11 cellular contexts compared by ENCODE assay signal in genomic region chr17:41580244-41580575, GRCh38. TPM values are rescaled to one million over a fixed set of nuclear protein-coding genes. Genes with fewer than 3 reads are reported as not detected.
DNase-seq lines count a peak whose midpoint lies in the region; ATAC-seq and TF ChIP-seq lines count a peak whose summit lies in the region.
"Had no signal": no experiment of that assay in that cellular context is flagged by ENCODE, and none has a peak within 500 bp of the region (broad histone marks: within the 10 kb centered on the region; RNA-seq: fewer than 3 reads in every experiment).

No MANE protein-coding gene starts in this region.

- DNase-seq in breast epithelium (ENCODE audit: low spot score in 2 of 2) (no peak), smooth muscle cell (lab: John Stamatoyannopoulos, UW; ENCODE audit: unreplicated experiment) (no peak), natural killer cell (no peak), nephron progenitor cell (no peak)
- no peak for DNase-seq in stimulated activated CD4-positive, alpha-beta T cell treated with anti-CD3 and anti-CD28 coated beads, Interleukin-1b, Interleukin-23, amount 100 ng/mL, for 48 hours
- DNase-seq: SIG-M5 had no signal

- H3K27ac Mint-ChIP-seq in natural killer cell (no peak overlapping the region), nephron progenitor cell (no peak overlapping the region)

- H3K36me3 Mint-ChIP-seq in natural killer cell (no peaks in the 10 kb centered on the region), nephron progenitor cell (ENCODE audit: low read depth) (no peaks in the 10 kb centered on the region)

- no peak overlapping the region for H3K4me3 ChIP-seq in OCI-LY3 (ENCODE audit: low read length)
- no peak overlapping the region for H3K4me3 ChIP-seq in breast epithelium
- H3K4me3 ChIP-seq in smooth muscle cell: no peak overlapping the region
- H3K4me3 ChIP-seq: GM12878 had no signal

- no peak for TF ChIP-seq CTCF in OCI-LY3 (IDR thresholded peaks at IDR 0.05; ENCODE audit: low read depth, low read length)
- no peak for TF ChIP-seq CTCF in breast epithelium (IDR thresholded peaks at IDR 0.05)
- TF ChIP-seq CTCF in smooth muscle cell (IDR thresholded peaks at IDR 0.05; ENCODE audit: borderline replicate concordance, insufficient read depth, poor library complexity, severe bottlenecking): no peak
- TF ChIP-seq CTCF in natural killer cell (IDR thresholded peaks at IDR 0.05): no peak
- TF ChIP-seq CTCF in nephron progenitor cell (IDR thresholded peaks at IDR 0.05): no peak

- H3K4me1 ChIP-seq in OCI-LY3 (ENCODE audit: low read length) (no peaks in the 10 kb centered on the region; the same call in 1 of the 2 replicates), breast epithelium (no peaks in the 10 kb centered on the region), smooth muscle cell (ENCODE audit: low read depth) (no peaks in the 10 kb centered on the region)

- H3K9me3 ChIP-seq in OCI-LY3 (ENCODE audit: insufficient read depth, low read length) (no peaks in the 10 kb centered on the region), breast epithelium (no peaks in the 10 kb centered on the region), smooth muscle cell (replicated peaks; ENCODE audit: low read depth) (no peaks in the 10 kb centered on the region)

- H3K27me3 ChIP-seq in OCI-LY3 (ENCODE audit: low read depth, low read length) (peaks cover 16% of the 10 kb centered on the region), breast epithelium (no peaks in the 10 kb centered on the region), smooth muscle cell (ENCODE audit: low read depth) (no peaks in the 10 kb centered on the region)

- H3K9me3 Mint-ChIP-seq in natural killer cell (no peaks in the 10 kb centered on the region), nephron progenitor cell (no peaks in the 10 kb centered on the region)

- H3K79me2 ChIP-seq in OCI-LY3 (ENCODE audit: low read length): no peaks in the 10 kb centered on the region
- H3K79me2 ChIP-seq in smooth muscle cell (ENCODE audit: low read depth): no peaks in the 10 kb centered on the region

- peak; percentile 0 for ATAC-seq in esophagus mucosa
- ATAC-seq in HG03378 (IDR thresholded peaks at IDR 0.05; ENCODE audit: unreplicated experiment): no peak
- ATAC-seq in natural killer cell: no peak

- no peak for TF ChIP-seq POLR2A in breast epithelium (IDR thresholded peaks at IDR 0.05)

- H3K27me3 Mint-ChIP-seq in natural killer cell (ENCODE audit: low read depth in 2 of 2) (peaks cover 29 to 31% of the 10 kb centered on the region in 2 donors), nephron progenitor cell (ENCODE audit: low read depth, poor library complexity) (peaks cover 42% of the 10 kb centered on the region)

- no peak overlapping the region for H3K9ac ChIP-seq in OCI-LY3 (ENCODE audit: low read length)
- H3K9ac ChIP-seq in smooth muscle cell (ENCODE audit: low read depth): no peak overlapping the region

- peak overlapping the region; percentile 28; the same call in 1 of the 2 replicates for H2AFZ ChIP-seq in OCI-LY3 (ENCODE audit: low read depth, low read length)
- H2AFZ ChIP-seq in smooth muscle cell (ENCODE audit: low read depth): no peak overlapping the region

- 93% methylated on average over 2 of the region's 2 CpGs for whole genome bisulfite sequencing in smooth muscle cell (ENCODE audit: low lambda C conversion rate)

- H4K20me1 ChIP-seq in OCI-LY3 (ENCODE audit: insufficient read depth, low read length) (no peaks in the 10 kb centered on the region), smooth muscle cell (ENCODE audit: low read depth) (no peaks in the 10 kb centered on the region)

- H3K4me1 Mint-ChIP-seq in natural killer cell (no peaks in the 10 kb centered on the region), nephron progenitor cell (peaks cover 5% of the 10 kb centered on the region)

- H3F3A ChIP-seq in smooth muscle cell (ENCODE audit: low read depth): no peaks in the 10 kb centered on the region

- H3K36me3 ChIP-seq in OCI-LY3 (replicated peaks; ENCODE audit: low read depth, low read length): no peaks in the 10 kb centered on the region
- no peaks in the 10 kb centered on the region for H3K36me3 ChIP-seq in breast epithelium
- H3K36me3 ChIP-seq in smooth muscle cell (ENCODE audit: low read depth): no peaks in the 10 kb centered on the region

- H3K27ac ChIP-seq in OCI-LY3 (ENCODE audit: low read length): no peak overlapping the region
- H3K27ac ChIP-seq in breast epithelium: peak overlapping the region; percentile 86 to 90
- peak overlapping the region; percentile 71 for H3K27ac ChIP-seq in smooth muscle cell (ENCODE audit: low read depth)

- H3K4me2 ChIP-seq in OCI-LY3 (ENCODE audit: low read length) (no peak overlapping the region), smooth muscle cell (no peak overlapping the region)

- intact Hi-C loops in breast epithelium (cut with DNase I; ENCODE audit: low total_unique reads) (no loop called here), natural killer cell (cut with micrococcal nuclease) (no loop called here)

- no peak overlapping the region for H3K4me3 Mint-ChIP-seq in natural killer cell
- H3K4me3 Mint-ChIP-seq in nephron progenitor cell: no peak overlapping the region

RNA-seq across cellular contexts. Expression of gene KRT14, which starts 6.5 kb away (rescaled TPM):
- 100 to 1,000 TPM in 2 of 3 donors, under 1 TPM in 1; 0.80 to 692 (median 388) TPM for total RNA-seq in breast epithelium
- total RNA-seq in esophagus mucosa: 5,105 TPM
- 235 and 348 TPM in 2 replicates for total RNA-seq in smooth muscle cell
- polyA plus RNA-seq in smooth muscle cell: 193 and 492 TPM in 2 replicates
- total RNA-seq in natural killer cell: not detected
- total RNA-seq: A673, GM12878 had no signal

RNA-seq across cellular contexts. Expression of gene KRT9, which starts 8.4 kb away (rescaled TPM):
- total RNA-seq in breast epithelium (under 1 TPM in 1 of 3 donors, not detected in 2; 0.44 TPM), esophagus mucosa (0.16 TPM), smooth muscle cell (0.22 and 1.3 TPM in 2 replicates), natural killer cell (not detected)
- not detected in 2 replicates for polyA plus RNA-seq in smooth muscle cell
- total RNA-seq: A673, GM12878 had no signal
- polyA plus RNA-seq: GM12878 had no signal

RNA-seq across cellular contexts. Expression of gene KRT16, which starts 32.4 kb away (rescaled TPM):
- total RNA-seq in breast epithelium: 100 to 1,000 TPM in 1 of 3 donors, 10 to 100 TPM in 1, 1 to 10 TPM in 1; 2.6 to 100 (median 51.8) TPM
- 2,310 TPM for total RNA-seq in esophagus mucosa
- total RNA-seq in smooth muscle cell: 404 and 521 TPM in 2 replicates
- 304 and 399 TPM in 2 replicates for polyA plus RNA-seq in smooth muscle cell
- not detected for total RNA-seq in natural killer cell
- total RNA-seq: A673, GM12878 had no signal

RNA-seq across cellular contexts. Expression of gene KRT17, which starts 44.2 kb away (rescaled TPM):
- 1,000 to 10,000 TPM in 2 of 3 donors, 1 to 10 TPM in 1; 1.9 to 1,676 (median 1,373) TPM for total RNA-seq in breast epithelium
- total RNA-seq in esophagus mucosa: 380 TPM
- 1,301 and 1,591 TPM in 2 replicates for total RNA-seq in smooth muscle cell
- polyA plus RNA-seq in smooth muscle cell: 869 and 2,544 TPM in 2 replicates
- total RNA-seq in natural killer cell: not detected

RNA-seq across cellular contexts. Expression of gene KRT19, which starts 52.1 kb away (rescaled TPM):
- total RNA-seq in breast epithelium (1,000 to 10,000 TPM in 1 of 3 donors, 100 to 1,000 TPM in 1, 1 to 10 TPM in 1; 6.7 to 1,011 (median 375) TPM), esophagus mucosa (366 TPM), smooth muscle cell (539 and 722 TPM in 2 replicates), natural killer cell (not detected)
- 454 and 1,762 TPM in 2 replicates for polyA plus RNA-seq in smooth muscle cell
